In genomic region chr2:156647377-156648010, GRCh38 we compare ENCODE assay signal across 25 cellular contexts.
"Had no signal": no experiment of that assay in that cellular context is flagged by ENCODE, and none has a peak within 500 bp of the region (broad histone marks: within the 10 kb centered on the region; RNA-seq: fewer than 3 reads in every experiment).

No MANE protein-coding gene starts in this region.

- ATAC-seq: left cardiac atrium; left lung; mucosa of descending colon; natural killer cell treated with Interleukin-12 subunit alpha and Interleukin-12 subunit beta and Interleukin-15 and Interleukin-18, amount 100 ng/mL, for 72 hours; psoas muscle; right cardiac atrium; stimulated activated effector memory CD8-positive, alpha-beta T cell treated with anti-CD3 and anti-CD28 coated beads, Interleukin-12 subunit alpha, Interleukin-12 subunit beta, amount 100 ng/mL, for 72 hours had no signal

- DNase-seq: colonic mucosa; effector CD8-positive, alpha-beta T cell; endodermal cell; erythroblast; esophagus squamous epithelium; hypothalamus; kidney; left cardiac atrium; left lung; mesenchymal stem cell; mucosa of descending colon; naive B cell; ovary; posterior cingulate gyrus; psoas muscle; right cardiac atrium; sigmoid colon; stimulated activated CD4-positive, alpha-beta T cell treated with anti-CD3 and anti-CD28 coated beads, Interleukin-2, amount 100 ng/mL, for 24 hours; stimulated activated CD4-positive, alpha-beta T cell treated with anti-CD3 and anti-CD28 coated beads, Interleukin-4, amount 100 ng/mL, for 24 hours; stimulated activated naive CD4-positive, alpha-beta T cell treated with Interleukin-2 at 50 U/mL for 16 hours; stomach; thyroid gland; trophoblast cell had no signal

- H3K36me3 ChIP-seq: colonic mucosa, esophagus squamous epithelium, left lung, ovary, sigmoid colon, stomach, thyroid gland had no signal

- H3K9me3 ChIP-seq: colonic mucosa, esophagus squamous epithelium, left lung, mucosa of descending colon, ovary, psoas muscle, sigmoid colon, stomach, thyroid gland had no signal

- H3K27me3 ChIP-seq: colonic mucosa, esophagus squamous epithelium, left lung, ovary, sigmoid colon, stomach, thyroid gland had no signal

- H3K4me3 ChIP-seq: colonic mucosa, esophagus squamous epithelium, left lung, mucosa of descending colon, ovary, psoas muscle, sigmoid colon, stomach, thyroid gland had no signal

- H3K27ac ChIP-seq: colonic mucosa, esophagus squamous epithelium, left lung, ovary, psoas muscle, sigmoid colon, stomach, thyroid gland had no signal

- H3K4me1 ChIP-seq: colonic mucosa, left lung, psoas muscle, thyroid gland had no signal
